Comparison of ENCODE assay signal across 13 cellular contexts in genomic region chr9:22170990-22171663, GRCh38.
DNase-seq lines count a peak whose midpoint lies in the region; ATAC-seq, FAIRE-seq and TF ChIP-seq lines count a peak whose summit lies in the region.
"Had no signal": no experiment of that assay in that cellular context is flagged by ENCODE, and none has a peak within 500 bp of the region (broad histone marks: within the 10 kb centered on the region; RNA-seq: fewer than 3 reads in every experiment).

No MANE protein-coding gene starts in this region.

- H3K9ac ChIP-seq in mesendoderm (ENCODE audit: low read length) (no peak overlapping the region), colonic mucosa (ENCODE audit: low read depth in 2 of 2, low read length in 2 of 2) (no peak overlapping the region)

- H3K4me1 Mint-ChIP-seq in glutamatergic neuron (ENCODE audit: low read depth, unreplicated experiment) = no peaks in the 10 kb centered on the region

- H3K27ac Mint-ChIP-seq in glutamatergic neuron (ENCODE audit: unreplicated experiment) = no peak overlapping the region
- H3K27ac Mint-ChIP-seq: activated CD8-positive, alpha-beta memory T cell treated with anti-CD3 and anti-CD28 coated beads, Interleukin-2, amount 10 ng/mL, durations not matched to agents 7 days and 5 days; T-helper 1 cell treated with Interleukin-12 subunit alpha and Interleukin-12 subunit beta and Interleukin-4 antibody, amounts not matched to agents 30 μg/mL and 1 μg/mL, for 36 hours had no signal

- no peak overlapping the region for H3K4me3 ChIP-seq in HEK293 (ENCODE audit: low read depth, low read length)
- no peak overlapping the region for H3K4me3 ChIP-seq in mesendoderm (ENCODE audit: low read length)
- H3K4me3 ChIP-seq in colonic mucosa = no peak overlapping the region
- H3K4me3 ChIP-seq: lung, MG63 had no signal

- peak; percentile 82 for ATAC-seq in GM18511 (IDR thresholded peaks at IDR 0.05; ENCODE audit: unreplicated experiment)
- ATAC-seq: activated CD8-positive, alpha-beta memory T cell treated with anti-CD3 and anti-CD28 coated beads, Interleukin-2, amount 10 ng/mL, durations not matched to agents 7 days and 5 days had no signal

- no peak for TF ChIP-seq CTCF in HEK293 (tag by site-specific recombination; IDR thresholded peaks at IDR 0.05)
- TF ChIP-seq CTCF in D721Med (IDR thresholded peaks at IDR 0.05; ENCODE audit: insufficient read depth, missing control alignments) = no peak
- TF ChIP-seq CTCF in colonic mucosa (IDR thresholded peaks at IDR 0.05) = no peak
- TF ChIP-seq CTCF in glutamatergic neuron (IDR thresholded peaks at IDR 0.05; ENCODE audit: partially characterized antibody, unreplicated experiment) = no peak

- no peak for FAIRE-seq in D721Med (lab: Jason Lieb, UNC)

- H3K4ac ChIP-seq in mesendoderm (ENCODE audit: low read depth, low read length) = no peak overlapping the region

- POLR2A ChIA-PET in HEK293 (lab: Yijun Ruan, JAX) = no interaction called here

- H3K27ac ChIP-seq in HEK293 (ENCODE audit: extremely low read depth, low read depth, low read length) (no peak overlapping the region), mesendoderm (ENCODE audit: low read depth, low read length) (peak overlapping the region; percentile 22), colonic mucosa (no peak overlapping the region)

- H3K4me1 ChIP-seq in HEK293 (ENCODE audit: control insufficient read depth, insufficient read depth, low read length) (no peaks in the 10 kb centered on the region; the same call in 1 of the 2 replicates), mesendoderm (ENCODE audit: control insufficient read depth, low read depth, low read length) (no peaks in the 10 kb centered on the region), colonic mucosa (no peaks in the 10 kb centered on the region)

- no peak overlapping the region for H4K5ac ChIP-seq in mesendoderm (ENCODE audit: low read length)

- DNase-seq in NCI-H69 (lab: John Stamatoyannopoulos, UW) (peak; percentile 71), mesendoderm (peak; percentile 38), D721Med (ENCODE audit: insufficient read length, low spot score) (no peak), colonic mucosa (no peak), glutamatergic neuron (no peak)
- no peak for DNase-seq in activated effector memory CD4-positive, alpha-beta T cell treated with Interleukin-2 at 50 U/mL for 16 hours
- DNase-seq: activated CD8-positive, alpha-beta memory T cell treated with anti-CD3 and anti-CD28 coated beads, Interleukin-2, amount 10 ng/mL, durations not matched to agents 7 days and 5 days; MG63; NCI-H526 treated with DMSO at 0.1 percent for 48 hours had no signal

- H3K27me3 Mint-ChIP-seq in glutamatergic neuron (ENCODE audit: unreplicated experiment) = peaks cover 2% of the 10 kb centered on the region

- no peak overlapping the region for H3K4me2 ChIP-seq in mesendoderm (ENCODE audit: low read length)

- no peak overlapping the region for H3K18ac ChIP-seq in mesendoderm (ENCODE audit: low read length)

- H2BK120ac ChIP-seq in mesendoderm (ENCODE audit: low read depth, low read length) = no peak overlapping the region

- no peak overlapping the region for H2BK5ac ChIP-seq in mesendoderm (ENCODE audit: low read length)

- H3K23ac ChIP-seq in mesendoderm (ENCODE audit: low read length) = no peak overlapping the region

- H3K27me3 ChIP-seq in mesendoderm (ENCODE audit: insufficient read depth, low read length, poor library complexity) = no peaks in the 10 kb centered on the region
- no peaks in the 10 kb centered on the region for H3K27me3 ChIP-seq in colonic mucosa
- H3K27me3 ChIP-seq: MG63 had no signal

- no peaks in the 10 kb centered on the region for H3K9me3 ChIP-seq in HEK293 (ENCODE audit: control insufficient read depth, insufficient read depth, low read depth, low read length)
- no peaks in the 10 kb centered on the region for H3K9me3 ChIP-seq in colonic mucosa
- H3K9me3 ChIP-seq: MG63 had no signal

- H3K36me3 ChIP-seq in HEK293 (ENCODE audit: control insufficient read depth in 2 of 2, insufficient read depth in 1 of 2, low read length in 2 of 2) = no peaks in the 10 kb centered on the region
- no peaks in the 10 kb centered on the region for H3K36me3 ChIP-seq in mesendoderm (ENCODE audit: control insufficient read depth, insufficient read depth, low read length)
- no peaks in the 10 kb centered on the region for H3K36me3 ChIP-seq in colonic mucosa
- H3K36me3 ChIP-seq: MG63 had no signal

- H2BK15ac ChIP-seq in mesendoderm (replicated peaks; ENCODE audit: low read depth) = peak overlapping the region; percentile 57

- H3K4me3 Mint-ChIP-seq in glutamatergic neuron (ENCODE audit: unreplicated experiment) = no peak overlapping the region
- H3K4me3 Mint-ChIP-seq: activated CD8-positive, alpha-beta memory T cell treated with anti-CD3 and anti-CD28 coated beads, Interleukin-2, amount 10 ng/mL, durations not matched to agents 7 days and 5 days; T-helper 1 cell treated with Interleukin-12 subunit alpha and Interleukin-12 subunit beta and Interleukin-4 antibody, amounts not matched to agents 30 μg/mL and 1 μg/mL, for 36 hours had no signal

- no peak overlapping the region for H2AK5ac ChIP-seq in mesendoderm (ENCODE audit: low read length)

- intact Hi-C loops in colonic mucosa (cut with DNase I) = no loop called here

- H4K8ac ChIP-seq in mesendoderm (ENCODE audit: low read depth, low read length) = no peak overlapping the region

- H3K79me1 ChIP-seq in mesendoderm (ENCODE audit: low read length) = no peaks in the 10 kb centered on the region

- H3K56ac ChIP-seq in mesendoderm (ENCODE audit: low read length) = no peak overlapping the region

- CTCF ChIA-PET in HEK293 (lab: Yijun Ruan, JAX) = no interaction called here

- WGBS in mesendoderm (ENCODE audit: extremely low coverage, insufficient coverage, low lambda C conversion rate) = no CpG with 5 or more reads among the region's 2 CpGs

- no peaks in the 10 kb centered on the region for H3K9me3 Mint-ChIP-seq in glutamatergic neuron (ENCODE audit: unreplicated experiment)

- no peaks in the 10 kb centered on the region for H3K79me2 ChIP-seq in mesendoderm (ENCODE audit: control insufficient read depth, insufficient read depth, low read length)

- H3K36me3 Mint-ChIP-seq in glutamatergic neuron (ENCODE audit: unreplicated experiment) = no peaks in the 10 kb centered on the region
- H3K36me3 Mint-ChIP-seq: activated CD8-positive, alpha-beta memory T cell treated with anti-CD3 and anti-CD28 coated beads, Interleukin-2, amount 10 ng/mL, durations not matched to agents 7 days and 5 days had no signal

TF ChIP-seq in HEK293, 187 proteins besides CTCF, POLR2A, EP300 and RAD21:
- peak; percentile 53; the same call in 1 of the 2 replicates for TF ChIP-seq TRIM28 (IDR thresholded peaks at IDR 0.05; ENCODE audit: borderline replicate concordance, low read length)
- TF ChIP-seq ZNF10 (tag by site-specific recombination; IDR thresholded peaks at IDR 0.05) = peak; percentile 59; the same call in 1 of the 2 replicates
- no peak for TF ChIP-seq ZNF837 (tag by site-specific recombination; IDR thresholded peaks at IDR 0.05)

Comparison
In these comparisons a context has a peak if more than half of its experiments do, and no peak if none do; other contexts are left out.
1. DNase-seq: peak in NCI-H69 (single experiment) and mesendoderm (single experiment); none in D721Med (single experiment), activated effector memory CD4-positive, alpha-beta T cell treated with Interleukin-2 at 50 U/mL for 16 hours (single experiment), colonic mucosa (single experiment) and glutamatergic neuron (single experiment).